1 cellular context compared by ENCODE assay signal in genomic region chr3:119329551-119329950, GRCh38.
TF ChIP-seq lines count a peak whose summit lies in the region.

No MANE protein-coding gene starts in this region.

TF ChIP-seq in H1, 55 proteins besides CTCF, POLR2A, EP300 and RAD21:
- no peak for TF ChIP-seq CHD1 (IDR thresholded peaks at IDR 0.05; ENCODE audit: low read depth, low read length)
- no peak for TF ChIP-seq EZH2 (IDR thresholded peaks at IDR 0.05; ENCODE audit: low read depth, low read length, severe bottlenecking)
- TF ChIP-seq RXRA (IDR thresholded peaks at IDR 0.05; ENCODE audit: insufficient read depth, low read depth, low read length) = no peak
- no peak for TF ChIP-seq ZNF274 (IDR thresholded peaks at IDR 0.05; ENCODE audit: borderline replicate concordance, extremely low read depth, low read length)
- no peak for TF ChIP-seq KDM4A (IDR thresholded peaks at IDR 0.05; ENCODE audit: low read depth, low read length, severe bottlenecking)
- no peak for TF ChIP-seq ASH2L (IDR thresholded peaks at IDR 0.05; ENCODE audit: low read length)
- TF ChIP-seq MAX (IDR thresholded peaks at IDR 0.05) = no peak
- no peak for TF ChIP-seq SIRT6 (IDR thresholded peaks at IDR 0.05; ENCODE audit: low read length)
- no peak for TF ChIP-seq FOSL1 (IDR thresholded peaks at IDR 0.05; ENCODE audit: insufficient read depth, low read depth, low read length)
- no peak for TF ChIP-seq TEAD4 (IDR thresholded peaks at IDR 0.05; ENCODE audit: low read depth, low read length)
